In the genomic region with DNA sequence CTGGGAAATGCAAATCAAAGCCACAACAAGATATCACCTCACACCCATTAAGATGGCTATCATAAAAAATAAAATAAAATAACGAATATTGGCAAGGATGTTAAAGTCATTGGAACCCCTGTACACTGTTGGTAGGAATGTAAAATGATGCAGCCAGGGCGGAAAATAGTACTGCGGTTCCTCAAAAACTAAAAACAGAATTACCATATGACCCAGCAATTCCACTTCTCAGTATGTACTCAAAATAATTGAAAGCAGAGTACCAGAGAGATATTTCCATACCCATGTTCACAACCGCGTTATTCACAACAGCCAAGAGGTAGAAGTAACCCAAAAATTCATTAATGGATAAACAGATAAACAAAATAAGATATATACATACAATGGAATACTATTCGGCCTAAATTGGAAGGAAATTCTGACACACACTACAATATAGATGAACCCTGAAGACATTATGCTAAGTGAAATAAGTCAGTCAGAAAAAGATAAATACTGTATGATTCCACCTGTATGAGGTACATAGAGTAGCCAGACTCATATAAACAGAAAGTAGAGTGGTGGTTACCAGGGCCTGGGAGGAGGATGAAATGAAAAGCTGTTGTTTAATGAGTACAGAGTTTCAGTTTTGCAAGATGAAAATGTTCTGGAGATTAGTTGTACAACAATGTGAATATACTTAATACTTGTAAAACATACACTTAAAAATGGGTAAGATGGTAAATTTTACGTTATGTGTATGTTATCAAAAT, we compare ENCODE assay signal across 23 cellular contexts.
DNase-seq lines count a peak whose midpoint lies in the region; ATAC-seq and TF ChIP-seq lines count a peak whose summit lies in the region.
"Had no signal": no experiment of that assay in that cellular context is flagged by ENCODE, and none has a peak within 500 bp of the region (broad histone marks: within the 10 kb centered on the region; RNA-seq: fewer than 3 reads in every experiment).

No MANE protein-coding gene starts in this region.

- intact Hi-C loops in natural killer cell (cut with micrococcal nuclease) = no loop called here

- peak; percentile 71 to 82 for ATAC-seq in activated CD4-positive, CD25-positive, alpha-beta regulatory T cell treated with anti-CD3 and anti-CD28 coated beads, Interleukin-2, amount 50 U/mL, for 24 hours
- peak in 1 of 2 donors; percentile 86 for ATAC-seq in natural killer cell treated with Interleukin-12 subunit alpha and Interleukin-12 subunit beta and Interleukin-15 and Interleukin-18, amount 100 ng/mL, for 72 hours
- ATAC-seq in natural killer cell = no peak
- no peak for ATAC-seq in GM21737 (IDR thresholded peaks at IDR 0.05; ENCODE audit: unreplicated experiment)
- ATAC-seq: CD8-positive, alpha-beta T cell had no signal

- H3K27ac Mint-ChIP-seq in natural killer cell treated with Interleukin-12 subunit alpha and Interleukin-12 subunit beta and Interleukin-15 and Interleukin-18, amount 100 ng/mL, for 72 hours = peak overlapping the region; percentile 53 to 78
- peak overlapping the region in 1 of 2 donors; percentile 13 for H3K27ac Mint-ChIP-seq in natural killer cell
- peak overlapping the region; percentile 49 for H3K27ac Mint-ChIP-seq in T-helper 2 cell treated with Interferon-gamma antibody and Interleukin-4, amounts not matched to agents 5 μg/mL and 100 μg/mL, for 36 hours
- peak overlapping the region; percentile 26 for H3K27ac Mint-ChIP-seq in stimulated activated naive CD8-positive, alpha-beta T cell treated with anti-CD3 and anti-CD28 coated beads, Interleukin-15, Interleukin-2, amounts not matched to agents 100 ng/mL and 50 ng/mL, for 24 hours
- H3K27ac Mint-ChIP-seq: CD8-positive, alpha-beta T cell; memory B cell; type B pancreatic cell had no signal

- no peak for DNase-seq in activated CD4-positive, CD25-positive, alpha-beta regulatory T cell treated with anti-CD3 and anti-CD28 coated beads, Interleukin-2, amount 50 U/mL, for 72 hours
- no peak for DNase-seq in natural killer cell treated with Interleukin-12 subunit alpha and Interleukin-12 subunit beta and Interleukin-15 and Interleukin-18, amount 100 ng/mL, for 72 hours (ENCODE audit: low spot score)
- DNase-seq in natural killer cell = no peak
- no peak for DNase-seq in T-helper 2 cell treated with Interferon-gamma antibody and Interleukin-4, amounts not matched to agents 5 μg/mL and 100 μg/mL, for 36 hours (ENCODE audit: low spot score)
- no peak for DNase-seq in GM20000 (ENCODE audit: low spot score)
- DNase-seq: activated effector memory CD4-positive, alpha-beta T cell treated with Interleukin-2 at 50 U/mL for 16 hours; caudate nucleus; CD8-positive, alpha-beta T cell; dermis blood vessel endothelial cell; glutamatergic neuron; GOT3; kidney glomerular epithelial cell; NCI-H1417; NCI-H2081 treated with DMSO at 0.1 percent for 48 hours; NCI-H82; occipital lobe; Right ventricle myocardium superior; stimulated activated CD4-positive, alpha-beta T cell treated with anti-CD3 and anti-CD28 coated beads, Interleukin-4, amount 100 ng/mL, for 1 hour had no signal

- H3K4me3 Mint-ChIP-seq in natural killer cell treated with Interleukin-12 subunit alpha and Interleukin-12 subunit beta and Interleukin-15 and Interleukin-18, amount 100 ng/mL, for 72 hours = peak overlapping the region; percentile 4
- H3K4me3 Mint-ChIP-seq in natural killer cell = no peak overlapping the region
- no peak overlapping the region for H3K4me3 Mint-ChIP-seq in T-helper 2 cell treated with Interferon-gamma antibody and Interleukin-4, amounts not matched to agents 5 μg/mL and 100 μg/mL, for 36 hours
- H3K4me3 Mint-ChIP-seq in stimulated activated naive CD8-positive, alpha-beta T cell treated with anti-CD3 and anti-CD28 coated beads, Interleukin-15, Interleukin-2, amounts not matched to agents 100 ng/mL and 50 ng/mL, for 24 hours = no peak overlapping the region
- H3K4me3 Mint-ChIP-seq: CD8-positive, alpha-beta T cell; memory B cell; type B pancreatic cell had no signal

- no peaks in the 10 kb centered on the region for H3K9me3 Mint-ChIP-seq in natural killer cell treated with Interleukin-12 subunit alpha and Interleukin-12 subunit beta and Interleukin-15 and Interleukin-18, amount 100 ng/mL, for 72 hours
- H3K9me3 Mint-ChIP-seq in natural killer cell = no peaks in the 10 kb centered on the region
- H3K9me3 Mint-ChIP-seq in T-helper 2 cell treated with Interferon-gamma antibody and Interleukin-4, amounts not matched to agents 5 μg/mL and 100 μg/mL, for 36 hours = peaks cover 4% of the 10 kb centered on the region
- no peaks in the 10 kb centered on the region for H3K9me3 Mint-ChIP-seq in stimulated activated naive CD8-positive, alpha-beta T cell treated with anti-CD3 and anti-CD28 coated beads, Interleukin-15, Interleukin-2, amounts not matched to agents 100 ng/mL and 50 ng/mL, for 24 hours
- H3K9me3 Mint-ChIP-seq: CD8-positive, alpha-beta T cell; memory B cell; type B pancreatic cell had no signal

- no peaks in the 10 kb centered on the region for H3K27me3 Mint-ChIP-seq in natural killer cell treated with Interleukin-12 subunit alpha and Interleukin-12 subunit beta and Interleukin-15 and Interleukin-18, amount 100 ng/mL, for 72 hours
- no peaks in the 10 kb centered on the region for H3K27me3 Mint-ChIP-seq in natural killer cell (ENCODE audit: low read depth in 2 of 2)
- H3K27me3 Mint-ChIP-seq in T-helper 2 cell treated with Interferon-gamma antibody and Interleukin-4, amounts not matched to agents 5 μg/mL and 100 μg/mL, for 36 hours (ENCODE audit: low read depth) = no peaks in the 10 kb centered on the region
- H3K27me3 Mint-ChIP-seq in stimulated activated naive CD8-positive, alpha-beta T cell treated with anti-CD3 and anti-CD28 coated beads, Interleukin-15, Interleukin-2, amounts not matched to agents 100 ng/mL and 50 ng/mL, for 24 hours = no peaks in the 10 kb centered on the region
- H3K27me3 Mint-ChIP-seq: memory B cell, type B pancreatic cell had no signal

- TF ChIP-seq CTCF in natural killer cell (IDR thresholded peaks at IDR 0.05) (no peak), GM20000 (IDR thresholded peaks at IDR 0.05; ENCODE audit: extremely low read depth, missing control alignments) (no peak)

- no peaks in the 10 kb centered on the region for H3K36me3 Mint-ChIP-seq in natural killer cell treated with Interleukin-12 subunit alpha and Interleukin-12 subunit beta and Interleukin-15 and Interleukin-18, amount 100 ng/mL, for 72 hours
- no peaks in the 10 kb centered on the region for H3K36me3 Mint-ChIP-seq in natural killer cell
- H3K36me3 Mint-ChIP-seq in T-helper 2 cell treated with Interferon-gamma antibody and Interleukin-4, amounts not matched to agents 5 μg/mL and 100 μg/mL, for 36 hours (ENCODE audit: low read depth) = peaks cover 34% of the 10 kb centered on the region
- peaks cover 18% of the 10 kb centered on the region for H3K36me3 Mint-ChIP-seq in stimulated activated naive CD8-positive, alpha-beta T cell treated with anti-CD3 and anti-CD28 coated beads, Interleukin-15, Interleukin-2, amounts not matched to agents 100 ng/mL and 50 ng/mL, for 24 hours (ENCODE audit: low read depth)

- peaks cover 21 to 27% of the 10 kb centered on the region in 2 donors for H3K4me1 Mint-ChIP-seq in natural killer cell treated with Interleukin-12 subunit alpha and Interleukin-12 subunit beta and Interleukin-15 and Interleukin-18, amount 100 ng/mL, for 72 hours (ENCODE audit: low read depth in 2 of 2)
- H3K4me1 Mint-ChIP-seq in natural killer cell = no peaks in the 10 kb centered on the region
- H3K4me1 Mint-ChIP-seq in T-helper 2 cell treated with Interferon-gamma antibody and Interleukin-4, amounts not matched to agents 5 μg/mL and 100 μg/mL, for 36 hours (ENCODE audit: low read depth) = peaks cover 38% of the 10 kb centered on the region
- H3K4me1 Mint-ChIP-seq in stimulated activated naive CD8-positive, alpha-beta T cell treated with anti-CD3 and anti-CD28 coated beads, Interleukin-15, Interleukin-2, amounts not matched to agents 100 ng/mL and 50 ng/mL, for 24 hours (ENCODE audit: low read depth) = peaks cover 12% of the 10 kb centered on the region
- H3K4me1 Mint-ChIP-seq: memory B cell had no signal

Comparison
In these comparisons a context has a peak if more than half of its experiments do, and no peak if none do; other contexts are left out.
1. ATAC-seq: peak in activated CD4-positive, CD25-positive, alpha-beta regulatory T cell treated with anti-CD3 and anti-CD28 coated beads, Interleukin-2, amount 50 U/mL, for 24 hours (2 of 2); none in natural killer cell (0 of 3) and GM21737 (single experiment).